Comparison of ENCODE assay signal across 1 cellular context in genomic region chr6:43953794-43954310, GRCh38.
TF ChIP-seq lines count a peak whose summit lies in the region.

No MANE protein-coding gene starts in this region.

TF ChIP-seq in HepG2, 621 proteins besides CTCF, POLR2A, EP300 and RAD21 (continued from another document and continues in another):
- no peak for TF ChIP-seq PRDM15 (CRISPR knock-in tag; IDR thresholded peaks at IDR 0.05)
- no peak for TF ChIP-seq ZSCAN30 (CRISPR knock-in tag; IDR thresholded peaks at IDR 0.05)
- no peak for TF ChIP-seq SUZ12 (IDR thresholded peaks at IDR 0.05; ENCODE audit: low read depth, low read length)
- TF ChIP-seq SMC3 (IDR thresholded peaks at IDR 0.05; ENCODE audit: low read length), result peak; percentile 27; the same call in 1 of the 2 replicates
- no peak for TF ChIP-seq TOE1 (CRISPR knock-in tag; IDR thresholded peaks at IDR 0.05)
- TF ChIP-seq MED13 (CRISPR knock-in tag; IDR thresholded peaks at IDR 0.05), result no peak
- no peak for TF ChIP-seq ATF7-NPFF (CRISPR knock-in tag; IDR thresholded peaks at IDR 0.05; ENCODE audit: low read depth)
- no peak for TF ChIP-seq ZNF235 (CRISPR knock-in tag; IDR thresholded peaks at IDR 0.05; ENCODE audit: borderline replicate concordance)
- no peak for TF ChIP-seq KDM5A (IDR thresholded peaks at IDR 0.05; ENCODE audit: borderline replicate concordance, low read length)
- TF ChIP-seq, protein P1, sequence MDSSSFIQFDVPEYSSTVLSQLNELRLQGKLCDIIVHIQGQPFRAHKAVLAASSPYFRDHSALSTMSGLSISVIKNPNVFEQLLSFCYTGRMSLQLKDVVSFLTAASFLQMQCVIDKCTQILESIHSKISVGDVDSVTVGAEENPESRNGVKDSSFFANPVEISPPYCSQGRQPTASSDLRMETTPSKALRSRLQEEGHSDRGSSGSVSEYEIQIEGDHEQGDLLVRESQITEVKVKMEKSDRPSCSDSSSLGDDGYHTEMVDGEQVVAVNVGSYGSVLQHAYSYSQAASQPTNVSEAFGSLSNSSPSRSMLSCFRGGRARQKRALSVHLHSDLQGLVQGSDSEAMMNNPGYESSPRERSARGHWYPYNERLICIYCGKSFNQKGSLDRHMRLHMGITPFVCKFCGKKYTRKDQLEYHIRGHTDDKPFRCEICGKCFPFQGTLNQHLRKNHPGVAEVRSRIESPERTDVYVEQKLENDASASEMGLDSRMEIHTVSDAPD (CRISPR knock-in tag; IDR thresholded peaks at IDR 0.05), result no peak
- TF ChIP-seq ZNF296 (CRISPR knock-in tag; conservative IDR thresholded peaks at IDR 0.05), result no peak
- TF ChIP-seq ZBTB44 (CRISPR knock-in tag; IDR thresholded peaks at IDR 0.05), result no peak
- TF ChIP-seq SRSF1 (optimal IDR thresholded peaks at IDR 0.05; ENCODE audit: low read depth, low read length), result no peak
- TF ChIP-seq ZNF781 (CRISPR knock-in tag; IDR thresholded peaks at IDR 0.05; ENCODE audit: borderline replicate concordance, not compliant biosample characterization), result no peak
- 0 out of 2 replicates have a peak, but pooled peaks have one; percentile 46 for TF ChIP-seq HMG20B (CRISPR knock-in tag; conservative IDR thresholded peaks at IDR 0.05)
- 0 out of 2 replicates have a peak, but pooled peaks have one; percentile 26 for TF ChIP-seq NCOA2 (CRISPR knock-in tag; IDR thresholded peaks at IDR 0.05)
- TF ChIP-seq, protein P2, sequence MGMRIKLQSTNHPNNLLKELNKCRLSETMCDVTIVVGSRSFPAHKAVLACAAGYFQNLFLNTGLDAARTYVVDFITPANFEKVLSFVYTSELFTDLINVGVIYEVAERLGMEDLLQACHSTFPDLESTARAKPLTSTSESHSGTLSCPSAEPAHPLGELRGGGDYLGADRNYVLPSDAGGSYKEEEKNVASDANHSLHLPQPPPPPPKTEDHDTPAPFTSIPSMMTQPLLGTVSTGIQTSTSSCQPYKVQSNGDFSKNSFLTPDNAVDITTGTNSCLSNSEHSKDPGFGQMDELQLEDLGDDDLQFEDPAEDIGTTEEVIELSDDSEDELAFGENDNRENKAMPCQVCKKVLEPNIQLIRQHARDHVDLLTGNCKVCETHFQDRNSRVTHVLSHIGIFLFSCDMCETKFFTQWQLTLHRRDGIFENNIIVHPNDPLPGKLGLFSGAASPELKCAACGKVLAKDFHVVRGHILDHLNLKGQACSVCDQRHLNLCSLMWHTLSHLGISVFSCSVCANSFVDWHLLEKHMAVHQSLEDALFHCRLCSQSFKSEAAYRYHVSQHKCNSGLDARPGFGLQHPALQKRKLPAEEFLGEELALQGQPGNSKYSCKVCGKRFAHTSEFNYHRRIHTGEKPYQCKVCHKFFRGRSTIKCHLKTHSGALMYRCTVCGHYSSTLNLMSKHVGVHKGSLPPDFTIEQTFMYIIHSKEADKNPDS (CRISPR knock-in tag; IDR thresholded peaks at IDR 0.05), result no peak
- TF ChIP-seq JARID2 (CRISPR knock-in tag; IDR thresholded peaks at IDR 0.05; ENCODE audit: insufficient replicate concordance), result peak; percentile 58
- TF ChIP-seq MXI1 (IDR thresholded peaks at IDR 0.05; ENCODE audit: borderline replicate concordance, low read depth, low read length), result peak; percentile 47; the same call in 1 of the 3 replicates
- TF ChIP-seq GPN1 (CRISPR knock-in tag; IDR thresholded peaks at IDR 0.05; ENCODE audit: borderline replicate concordance), result no peak
- no peak for TF ChIP-seq ATF6 (CRISPR knock-in tag; conservative IDR thresholded peaks at IDR 0.05)
- TF ChIP-seq, protein P3, sequence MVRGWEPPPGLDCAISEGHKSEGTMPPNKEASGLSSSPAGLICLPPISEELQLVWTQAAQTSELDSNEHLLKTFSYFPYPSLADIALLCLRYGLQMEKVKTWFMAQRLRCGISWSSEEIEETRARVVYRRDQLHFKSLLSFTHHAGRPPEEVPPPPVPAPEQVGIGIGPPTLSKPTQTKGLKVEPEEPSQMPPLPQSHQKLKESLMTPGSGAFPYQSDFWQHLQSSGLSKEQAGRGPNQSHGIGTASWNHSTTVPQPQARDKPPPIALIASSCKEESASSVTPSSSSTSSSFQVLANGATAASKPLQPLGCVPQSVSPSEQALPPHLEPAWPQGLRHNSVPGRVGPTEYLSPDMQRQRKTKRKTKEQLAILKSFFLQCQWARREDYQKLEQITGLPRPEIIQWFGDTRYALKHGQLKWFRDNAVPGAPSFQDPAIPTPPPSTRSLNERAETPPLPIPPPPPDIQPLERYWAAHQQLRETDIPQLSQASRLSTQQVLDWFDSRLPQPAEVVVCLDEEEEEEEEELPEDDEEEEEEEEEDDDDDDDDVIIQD (CRISPR knock-in tag; IDR thresholded peaks at IDR 0.05; ENCODE audit: low read depth), result peak; percentile 53
- peak; percentile 85 for TF ChIP-seq SKI (IDR thresholded peaks at IDR 0.05; ENCODE audit: partially characterized antibody)
- TF ChIP-seq HCFC1 (IDR thresholded peaks at IDR 0.05; ENCODE audit: low read depth, low read length), result no peak
- no peak for TF ChIP-seq ZFP37 (CRISPR knock-in tag; IDR thresholded peaks at IDR 0.05; ENCODE audit: borderline replicate concordance)
- TF ChIP-seq ZNF670 (CRISPR knock-in tag; IDR thresholded peaks at IDR 0.05; ENCODE audit: borderline replicate concordance), result no peak
- no peak; the same call in 1 of the 2 replicates for TF ChIP-seq ZBTB7B (CRISPR knock-in tag; IDR thresholded peaks at IDR 0.05)
- peak; percentile 81; the same call in 1 of the 2 replicates for TF ChIP-seq KDM5B (CRISPR knock-in tag; IDR thresholded peaks at IDR 0.05; ENCODE audit: borderline replicate concordance)
- TF ChIP-seq EHMT2 (IDR thresholded peaks at IDR 0.05; ENCODE audit: borderline replicate concordance, low read depth, low read length), result no peak
- TF ChIP-seq AFF4 (CRISPR knock-in tag; IDR thresholded peaks at IDR 0.05), result no peak
- TF ChIP-seq ZBTB25 (CRISPR knock-in tag; IDR thresholded peaks at IDR 0.05), result no peak
- no peak for TF ChIP-seq CREM (IDR thresholded peaks at IDR 0.05)
- TF ChIP-seq CREM (CRISPR knock-in tag; IDR thresholded peaks at IDR 0.05), result no peak
- TF ChIP-seq E2F5 (CRISPR knock-in tag; conservative IDR thresholded peaks at IDR 0.05), result no peak
- TF ChIP-seq MTA3 (CRISPR knock-in tag; IDR thresholded peaks at IDR 0.05), result no peak
- no peak for TF ChIP-seq SMYD3 (CRISPR knock-in tag; IDR thresholded peaks at IDR 0.05)
- TF ChIP-seq PAWR (CRISPR knock-in tag; IDR thresholded peaks at IDR 0.05; ENCODE audit: borderline replicate concordance), result no peak
- TF ChIP-seq RELA (CRISPR knock-in tag; IDR thresholded peaks at IDR 0.05), result no peak
- peak; percentile 72 for TF ChIP-seq ZNF605 (CRISPR knock-in tag; IDR thresholded peaks at IDR 0.05)
- no peak; the same call in 1 of the 2 replicates for TF ChIP-seq ZNF263 (CRISPR knock-in tag; IDR thresholded peaks at IDR 0.05)
- peak; percentile 24; the same call in 1 of the 2 replicates for TF ChIP-seq ZNF776 (CRISPR knock-in tag; IDR thresholded peaks at IDR 0.05)
- TF ChIP-seq ZNF746 (CRISPR knock-in tag; IDR thresholded peaks at IDR 0.05), result no peak
